28 cellular contexts compared by ENCODE assay signal in genomic region chr11:107853070-107853469, GRCh38.
"Had no signal": no experiment of that assay in that cellular context is flagged by ENCODE, and none has a peak within 500 bp of the region (broad histone marks: within the 10 kb centered on the region; RNA-seq: fewer than 3 reads in every experiment).

No MANE protein-coding gene starts in this region.

- H3K4me1 ChIP-seq: foreskin keratinocyte, prostate gland had no signal

- H3K9me3 ChIP-seq: esophagus muscularis mucosa, gastroesophageal sphincter, heart right ventricle, lower lobe of right lung, prostate gland, right atrium auricular region, sigmoid colon, spleen, suprapubic skin, upper lobe of left lung had no signal

- H3K27me3 ChIP-seq: esophagus muscularis mucosa, foreskin keratinocyte, gastroesophageal sphincter, right atrium auricular region, sigmoid colon, suprapubic skin, upper lobe of left lung had no signal

- DNase-seq: central memory CD4-positive, alpha-beta T cell; dermis blood vessel endothelial cell; effector memory CD4-positive, alpha-beta T cell; foreskin keratinocyte; glutamatergic neuron; heart right ventricle; hippocampal formation; kidney glomerular epithelial cell; left ventricle myocardium superior; lower lobe of right lung; naive thymus-derived CD8-positive, alpha-beta T cell; nephron progenitor cell; nucleus accumbens; sigmoid colon; spleen; stimulated activated CD4-positive, alpha-beta T cell treated with anti-CD3 and anti-CD28 coated beads, Interleukin-4, amount 100 ng/mL, for 4 hours; stimulated activated naive CD8-positive, alpha-beta T cell treated with anti-CD3 and anti-CD28 coated beads, Interleukin-15, Interleukin-2, amounts not matched to agents 100 U/mL and 50 U/mL, for 24 hours; upper lobe of left lung had no signal

- FAIRE-seq: endothelial cell of umbilical vein, islet of Langerhans, urothelium cell line had no signal

- ATAC-seq: foreskin keratinocyte; gastroesophageal sphincter; heart right ventricle; left ventricle myocardium superior; lower lobe of right lung; naive thymus-derived CD8-positive, alpha-beta T cell; stimulated activated memory B cell treated with anti-CD40 and anti-IgM and Interleukin-4, amounts not matched to agents 10 μg/mL and 1 μg/mL and 100 μg/mL, for 72 hours; stimulated activated naive CD8-positive, alpha-beta T cell treated with anti-CD3 and anti-CD28 coated beads, Interleukin-15, Interleukin-2, amounts not matched to agents 100 U/mL and 50 U/mL, for 24 hours had no signal

- H3K4me3 ChIP-seq: coronary artery, esophagus muscularis mucosa, gastroesophageal sphincter, heart right ventricle, lower lobe of right lung, prostate gland, right atrium auricular region, sigmoid colon, spleen, suprapubic skin, upper lobe of left lung had no signal

- H3K27ac ChIP-seq: coronary artery, esophagus muscularis mucosa, foreskin keratinocyte, gastroesophageal sphincter, heart right ventricle, lower lobe of right lung, prostate gland, right atrium auricular region, sigmoid colon, spleen, suprapubic skin, upper lobe of left lung had no signal

- H3K36me3 ChIP-seq: esophagus muscularis mucosa, gastroesophageal sphincter, heart right ventricle, lower lobe of right lung, prostate gland, right atrium auricular region, sigmoid colon, spleen, suprapubic skin, upper lobe of left lung had no signal
